In genomic region chr1:15167386-15167785, GRCh38 we compare ENCODE assay signal across 32 cellular contexts. TPM values are rescaled to one million over a fixed set of nuclear protein-coding genes. Genes with fewer than 3 reads are reported as not detected.
A peak's percentile ranks its signal among the peaks of the same experiment; 100 is the strongest.
DNase-seq lines count a peak whose midpoint lies in the region; ATAC-seq, FAIRE-seq and TF ChIP-seq lines count a peak whose summit lies in the region.
"Had no signal": no experiment of that assay in that cellular context is flagged by ENCODE, and none has a peak within 500 bp of the region (broad histone marks: within the 10 kb centered on the region; RNA-seq: fewer than 3 reads in every experiment).

No MANE protein-coding gene starts in this region.

- peak overlapping the region; percentile 90 for H3K4ac ChIP-seq in IMR-90 (ENCODE audit: low read depth, low read length)

- H3K9me1 ChIP-seq in IMR-90 (ENCODE audit: insufficient read depth, low read length), result peaks cover 17% of the 10 kb centered on the region

- peak overlapping the region; percentile 77 for H3K14ac ChIP-seq in IMR-90 (replicated peaks; ENCODE audit: low read depth, low read length)

- intact Hi-C loops in IMR-90 (cut with micrococcal nuclease), result no loop called here

- H3K4me3 ChIP-seq in ACC112 (ENCODE audit: low read depth, low read length) (no peak overlapping the region), IMR-90 (ENCODE audit: insufficient read depth, low read depth, low read length) (no peak overlapping the region), bronchial epithelial cell (ENCODE audit: low read depth, low read length) (no peak overlapping the region)
- H3K4me3 ChIP-seq: HAP-1, right atrium auricular region, SK-N-MC had no signal

- H3K4me2 ChIP-seq in IMR-90 (ENCODE audit: low read depth, low read length), result peak overlapping the region; percentile 74

- peak overlapping the region; percentile 69 for H2BK5ac ChIP-seq in IMR-90 (ENCODE audit: low read depth, low read length, poor library complexity, severe bottlenecking)

- TF ChIP-seq RAD21 in IMR-90 (IDR thresholded peaks at IDR 0.05; ENCODE audit: low read length), result no peak

- H3K4me1 ChIP-seq in ACC112 (ENCODE audit: control insufficient read depth, insufficient read depth, low read length, unreplicated experiment), result peaks cover 33% of the 10 kb centered on the region
- peaks cover 22% of the 10 kb centered on the region for H3K4me1 ChIP-seq in IMR-90 (ENCODE audit: control insufficient read depth, insufficient read depth, low read length)
- H3K4me1 ChIP-seq: HAP-1 had no signal

- peak overlapping the region; percentile 29; the same call in 1 of the 2 replicates for H3K56ac ChIP-seq in IMR-90 (ENCODE audit: extremely low read depth, insufficient read depth, low read length)

- peak overlapping the region; percentile 7 for H2AK9ac ChIP-seq in IMR-90 (replicated peaks; ENCODE audit: low read depth, low read length, poor library complexity)

- peak overlapping the region; percentile 72 for H4K91ac ChIP-seq in IMR-90 (ENCODE audit: insufficient read depth, low read depth, low read length)

- peaks cover 9% of the 10 kb centered on the region for H3K79me2 ChIP-seq in ACC112 (ENCODE audit: control insufficient read depth, insufficient read depth, low read length, unreplicated experiment)

- DNase-seq in IMR-90 (peak; percentile 93), bronchial epithelial cell (ENCODE audit: low read depth) (peak; percentile 23), kidney glomerular epithelial cell (lab: John Stamatoyannopoulos, UW) (peak; percentile 30), T-helper 9 cell (no peak), NCI-H1694 (lab: John Stamatoyannopoulos, UW) (no peak)
- DNase-seq in activated naive CD4-positive, alpha-beta T cell (lab: John Stamatoyannopoulos, UW), result no peak
- DNase-seq in activated CD4-positive, alpha-beta T cell treated with anti-CD3 and anti-CD28 coated beads, Interleukin-2, amount 10 ng/mL, durations not matched to agents 7 days and 5 days, result no peak
- DNase-seq: activated CD4-positive, alpha-beta T cell treated with anti-CD3 and anti-CD28 coated beads, Interleukin-2, amount 50 U/mL, for 4 hours; activated CD4-positive, CD25-positive, alpha-beta regulatory T cell; activated CD8-positive, alpha-beta memory T cell treated with anti-CD3 and anti-CD28 coated beads, Interleukin-2, amount 10 ng/mL, durations not matched to agents 7 days and 5 days; activated gamma-delta T cell treated with Interleukin-2 at 50 U/mL for 16 hours; activated naive CD8-positive, alpha-beta T cell treated with anti-CD3 and anti-CD28 coated beads, Interleukin-2, amount 50 U/mL, for 24 hours; activated T-cell treated with anti-CD3 and anti-CD28 coated beads, Interleukin-2, amount 50 U/mL, for 4 hours; CD8-positive, alpha-beta T cell; hypothalamus; Kasumi-1; MV-4-11; NCI-H146; NCI-H446; NCI-H774; small intestine; stimulated activated naive CD4-positive, alpha-beta T cell; T-helper 1 cell had no signal

- peak overlapping the region; percentile 89 for H2BK20ac ChIP-seq in IMR-90 (ENCODE audit: low read depth, low read length)

- no TSS peak for BruUV-seq in IMR-90 (replicated peaks; lab: Mats Ljungman, UMichigan)

- peaks cover under 1% of the 10 kb centered on the region for H3K4me1 Mint-ChIP-seq in activated CD4-positive, alpha-beta T cell treated with anti-CD3 and anti-CD28 coated beads, Interleukin-2, amount 10 ng/mL, durations not matched to agents 7 days and 5 days
- H3K4me1 Mint-ChIP-seq: B cell had no signal

- peak overlapping the region in 1 of 2 experiments; percentile 68; a peak in 2 of 4 replicates for H4K8ac ChIP-seq in IMR-90 (ENCODE audit: low read depth in 2 of 2, low read length in 2 of 2)

- H3K27me3 ChIP-seq in ACC112 (ENCODE audit: insufficient read depth, low read length) (no peaks in the 10 kb centered on the region), IMR-90 (ENCODE audit: control insufficient read depth, insufficient read depth, low read length) (no peaks in the 10 kb centered on the region), bronchial epithelial cell (ENCODE audit: control insufficient read depth, insufficient read depth, low read length) (no peaks in the 10 kb centered on the region)
- H3K27me3 ChIP-seq: right atrium auricular region had no signal

- dilution Hi-C loops in IMR-90 (cut with HindIII; ENCODE audit: low sequenced_read_pairs, unreplicated experiment), result no loop called here

- no peaks in the 10 kb centered on the region for H3K36me3 ChIP-seq in ACC112 (ENCODE audit: insufficient read depth, low read length)
- H3K36me3 ChIP-seq in IMR-90 (ENCODE audit: control insufficient read depth, insufficient read depth, low read length), result no peaks in the 10 kb centered on the region
- H3K36me3 ChIP-seq in bronchial epithelial cell (ENCODE audit: control insufficient read depth, insufficient read depth, low read length), result no peaks in the 10 kb centered on the region
- H3K36me3 ChIP-seq: HAP-1, right atrium auricular region had no signal

- CTCF ChIA-PET in IMR-90 (lab: Yijun Ruan, JAX), result interaction anchor here (0.7 to 1.3 kb wide), 2 partner anchors 22 to 75 kb away, joined by 3 to 6 read pairs; no protein-coding TSS in a partner anchor
- CTCF ChIA-PET in activated CD4-positive, alpha-beta T cell treated with anti-CD3 and anti-CD28 coated beads, Interleukin-2, amount 10 ng/mL, durations not matched to agents 7 days and 5 days (lab: Charles Lee), result interaction anchor here (0.6 to 1.0 kb wide), 2 partner anchors 14 to 36 kb away, joined by 3 to 4 read pairs; partner anchors contain the start of gene TMEM51

- peak overlapping the region; percentile 62 for H4K5ac ChIP-seq in IMR-90 (ENCODE audit: low read depth, low read length)

- no peak for FAIRE-seq in bronchial epithelial cell (lab: Jason Lieb, UNC)
- FAIRE-seq: endothelial cell of umbilical vein, GM12892, small intestine had no signal

- H2BK120ac ChIP-seq in IMR-90 (ENCODE audit: low read depth, low read length), result peak overlapping the region; percentile 87; the same call in 1 of the 2 replicates

- no peaks in the 10 kb centered on the region for H3K9me3 ChIP-seq in IMR-90 (ENCODE audit: control insufficient read depth, insufficient read depth, low read length)
- H3K9me3 ChIP-seq: HAP-1, right atrium auricular region had no signal

- peak overlapping the region; percentile 47; the same call in 2 of the 3 replicates for H2BK15ac ChIP-seq in IMR-90 (ENCODE audit: low read depth, low read length)

- no peak overlapping the region for H2AFZ ChIP-seq in ACC112 (ENCODE audit: low read length, unreplicated experiment)
- H2AFZ ChIP-seq in IMR-90 (replicated peaks; ENCODE audit: low read length, poor library complexity), result no peak overlapping the region

- peaks cover 7% of the 10 kb centered on the region; the same call in 1 of the 2 replicates for H4K20me1 ChIP-seq in IMR-90 (ENCODE audit: insufficient read depth, low read length)

- no peak overlapping the region for H3K27ac Mint-ChIP-seq in activated CD4-positive, alpha-beta T cell treated with anti-CD3 and anti-CD28 coated beads, Interleukin-2, amount 10 ng/mL, durations not matched to agents 7 days and 5 days
- H3K27ac Mint-ChIP-seq: activated CD8-positive, alpha-beta memory T cell treated with anti-CD3 and anti-CD28 coated beads, Interleukin-2, amount 10 ng/mL, durations not matched to agents 7 days and 5 days; activated naive CD8-positive, alpha-beta T cell treated with anti-CD3 and anti-CD28 coated beads, Interleukin-2, amount 50 U/mL, for 24 hours; B cell; CD8-positive, alpha-beta T cell; memory B cell had no signal

- H3K4me3 Mint-ChIP-seq in activated CD4-positive, alpha-beta T cell treated with anti-CD3 and anti-CD28 coated beads, Interleukin-2, amount 10 ng/mL, durations not matched to agents 7 days and 5 days, result no peak overlapping the region
- H3K4me3 Mint-ChIP-seq: activated CD8-positive, alpha-beta memory T cell treated with anti-CD3 and anti-CD28 coated beads, Interleukin-2, amount 10 ng/mL, durations not matched to agents 7 days and 5 days; activated naive CD8-positive, alpha-beta T cell treated with anti-CD3 and anti-CD28 coated beads, Interleukin-2, amount 50 U/mL, for 24 hours; activated T-cell treated with anti-CD3 and anti-CD28 coated beads, Interleukin-2, amount 50 U/mL, for 4 hours; B cell; CD8-positive, alpha-beta T cell; memory B cell had no signal

- ATAC-seq in IMR-90 (ENCODE audit: low read depth), result peak; percentile 80
- ATAC-seq: activated CD8-positive, alpha-beta memory T cell treated with anti-CD3 and anti-CD28 coated beads, Interleukin-2, amount 10 ng/mL, durations not matched to agents 7 days and 5 days; activated naive CD8-positive, alpha-beta T cell treated with anti-CD3 and anti-CD28 coated beads, Interleukin-2, amount 50 U/mL, for 24 hours; activated T-cell treated with anti-CD3 and anti-CD28 coated beads, Interleukin-2, amount 50 U/mL, for 4 hours; CD8-positive, alpha-beta T cell; left lobe of liver had no signal

- H2AK5ac ChIP-seq in IMR-90 (ENCODE audit: low read depth, low read length), result peak overlapping the region; percentile 87

- peak overlapping the region; percentile 63; the same call in 1 of the 2 replicates for H3K23ac ChIP-seq in IMR-90 (ENCODE audit: low read depth, low read length)

- peaks cover 33% of the 10 kb centered on the region for H3K27me3 Mint-ChIP-seq in activated CD4-positive, alpha-beta T cell treated with anti-CD3 and anti-CD28 coated beads, Interleukin-2, amount 10 ng/mL, durations not matched to agents 7 days and 5 days

- peaks cover 42 to 77% of the 10 kb centered on the region in 2 experiments for H3K79me1 ChIP-seq in IMR-90 (ENCODE audit: low read depth in 1 of 2, low read length in 2 of 2)

- no peaks in the 10 kb centered on the region for H3K36me3 Mint-ChIP-seq in activated CD4-positive, alpha-beta T cell treated with anti-CD3 and anti-CD28 coated beads, Interleukin-2, amount 10 ng/mL, durations not matched to agents 7 days and 5 days (ENCODE audit: low read depth)
- H3K36me3 Mint-ChIP-seq: activated CD8-positive, alpha-beta memory T cell treated with anti-CD3 and anti-CD28 coated beads, Interleukin-2, amount 10 ng/mL, durations not matched to agents 7 days and 5 days; CD8-positive, alpha-beta T cell; memory B cell had no signal

- POLR2A ChIA-PET in IMR-90 (lab: Charles Lee; ENCODE audit: unreplicated experiment), result no interaction called here
- POLR2A ChIA-PET in activated CD4-positive, alpha-beta T cell treated with anti-CD3 and anti-CD28 coated beads, Interleukin-2, amount 10 ng/mL, durations not matched to agents 7 days and 5 days (lab: Charles Lee), result no interaction called here

- no peak overlapping the region for H3K9ac ChIP-seq in IMR-90 (ENCODE audit: low read depth, low read length)

- in situ Hi-C loops in IMR-90 (cut with MboI; ENCODE audit: low sequenced_read_pairs), result no loop called here

- TF ChIP-seq CTCF in IMR-90 (conservative IDR thresholded peaks at IDR 0.05; ENCODE audit: low read depth, low read length), result no peak; the same call in 1 of the 2 replicates
- TF ChIP-seq CTCF in bronchial epithelial cell (IDR thresholded peaks at IDR 0.05; ENCODE audit: insufficient read depth, low read length, severe bottlenecking), result no peak

- no peaks in the 10 kb centered on the region for H3K9me3 Mint-ChIP-seq in activated CD4-positive, alpha-beta T cell treated with anti-CD3 and anti-CD28 coated beads, Interleukin-2, amount 10 ng/mL, durations not matched to agents 7 days and 5 days
- H3K9me3 Mint-ChIP-seq: activated naive CD8-positive, alpha-beta T cell treated with anti-CD3 and anti-CD28 coated beads, Interleukin-2, amount 50 U/mL, for 24 hours; activated T-cell treated with anti-CD3 and anti-CD28 coated beads, Interleukin-2, amount 50 U/mL, for 4 hours; CD8-positive, alpha-beta T cell; memory B cell had no signal

- H3K27ac ChIP-seq in ACC112 (ENCODE audit: low read depth, low read length) (peak overlapping the region; percentile 77; the same call in 1 of the 2 replicates), IMR-90 (ENCODE audit: insufficient read depth, low read length) (peak overlapping the region; percentile 75; the same call in 1 of the 2 replicates)
- H3K27ac ChIP-seq: right atrium auricular region, SK-N-MC had no signal

- TF ChIP-seq POLR2A in IMR-90 (IDR thresholded peaks at IDR 0.05; ENCODE audit: low read depth, low read length), result no peak

- peak overlapping the region; percentile 67; the same call in 1 of the 2 replicates for H3K18ac ChIP-seq in IMR-90 (ENCODE audit: low read depth, low read length)

- 40% methylated on average over 1 of the region's 3 CpGs; no CpG with 5 or more reads in 1 of the 2 experiments for WGBS in IMR-90 (ENCODE audit: extremely low coverage in 2 of 2, insufficient read length in 1 of 2), 2 experiments

RNA-seq across cellular contexts. Expression of gene TMEM51, which starts 13.8 kb away (rescaled TPM):
- total RNA-seq in IMR-90 (2012; rRNA removed) (2.7 and 3.6 TPM in 2 replicates), bronchial epithelial cell (5.3 and 6.4 TPM in 2 replicates)
- polyA plus RNA-seq in IMR-90 (2012; rRNA removed), result 10.2 and 11.6 TPM in 2 replicates
- 12.3 and 20.7 TPM in 2 replicates for polyA plus RNA-seq in IMR-90 (2012; cell fraction: cytosol; rRNA removed)
- polyA plus RNA-seq in IMR-90 (2012; cell fraction: nucleus; rRNA removed; ENCODE audit: low replicate concordance), result 8.6 and 13.7 TPM in 2 replicates
- not detected for total RNA-seq in activated CD4-positive, alpha-beta T cell treated with anti-CD3 and anti-CD28 coated beads, Interleukin-2, amount 10 ng/mL, durations not matched to agents 7 days and 5 days
- total RNA-seq: activated CD8-positive, alpha-beta memory T cell treated with anti-CD3 and anti-CD28 coated beads, Interleukin-2, amount 10 ng/mL, durations not matched to agents 7 days and 5 days; CD8-positive, alpha-beta T cell had no signal

Comparison
In these comparisons a context has a peak if more than half of its experiments do, and no peak if none do; other contexts are left out.
1. DNase-seq: peak in IMR-90 (single experiment), bronchial epithelial cell (single experiment) and kidney glomerular epithelial cell (single experiment); none in activated naive CD4-positive, alpha-beta T cell (0 of 4), activated CD4-positive, alpha-beta T cell treated with anti-CD3 and anti-CD28 coated beads, Interleukin-2, amount 10 ng/mL, durations not matched to agents 7 days and 5 days (single experiment), T-helper 9 cell (single experiment) and NCI-H1694 (single experiment).